In the genomic region with DNA sequence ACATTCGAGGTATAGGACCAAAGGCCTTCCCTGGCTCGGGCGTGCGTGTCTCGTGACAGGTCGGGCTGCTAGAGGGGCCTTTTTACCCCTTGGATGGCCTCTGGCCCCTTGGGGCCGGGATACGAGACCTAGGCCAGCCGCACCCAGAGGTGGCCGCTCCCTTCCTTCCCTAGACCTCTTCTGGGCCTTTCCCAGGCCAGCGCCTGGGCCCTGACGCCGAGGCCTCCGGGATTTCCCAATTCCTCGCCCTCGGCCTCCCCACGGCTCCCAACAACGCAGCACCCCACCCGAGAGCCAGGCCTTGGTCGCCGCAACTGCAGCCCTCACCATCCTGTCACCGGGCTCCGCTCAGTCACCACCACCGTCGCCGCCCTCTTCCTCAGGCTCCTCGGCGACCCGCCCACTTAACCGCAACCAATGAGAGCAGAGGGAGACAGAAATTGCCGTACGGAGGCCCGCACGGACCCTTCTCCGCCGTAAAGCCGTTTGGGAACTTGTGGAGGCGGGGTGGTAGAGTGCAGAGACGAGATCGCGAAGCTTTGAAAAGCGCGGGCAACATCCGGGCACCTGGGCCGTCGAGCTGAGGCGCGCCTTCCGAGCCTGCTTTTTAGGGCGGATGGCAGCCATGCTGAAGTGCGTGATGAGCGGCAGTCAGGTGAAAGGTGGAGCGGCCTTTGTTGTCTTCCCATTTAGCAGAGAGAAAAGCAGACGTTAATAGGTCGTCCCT, we compare ENCODE assay signal across 8 cellular contexts. TPM values are rescaled to one million over a fixed set of nuclear protein-coding genes. Genes with fewer than 3 reads are reported as not detected.
A peak's percentile ranks its signal among the peaks of the same experiment; 100 is the strongest.
DNase-seq lines count a peak whose midpoint lies in the region; ATAC-seq and TF ChIP-seq lines count a peak whose summit lies in the region.

A gene (plus strand): TSS at position 610 of the 727 bp plus-strand sequence. CDS start 7 bp downstream, at position 617.
A gene (minus strand): TSS at position 390 of the 727 bp plus-strand sequence. CDS start 60 bp downstream, at position 330.

- peak within 1 kb of the TSS; percentile 91 for H3K27ac ChIP-seq in upper lobe of right lung

- peak within 1 kb of the TSS; percentile 78 for H3K4me3 ChIP-seq in upper lobe of right lung

- H3K9me3 ChIP-seq in upper lobe of right lung: no peaks in the 10 kb centered on the region

- H3K36me3 ChIP-seq in upper lobe of right lung: no peaks in the 10 kb centered on the region

- H3K27me3 ChIP-seq in upper lobe of right lung: no peaks in the 10 kb centered on the region

- peak; percentile 93 for TF ChIP-seq POLR2A in GM15510 (IDR thresholded peaks at IDR 0.05; ENCODE audit: borderline replicate concordance, extremely low read depth, insufficient read length)

- no peak for TF ChIP-seq CTCF in upper lobe of right lung (IDR thresholded peaks at IDR 0.05)

- ATAC-seq in HG02884 (IDR thresholded peaks at IDR 0.05; ENCODE audit: unreplicated experiment) (peak; percentile 91), left cardiac atrium (peak; percentile 98 to 99), upper lobe of right lung (peak; percentile 99)

- peak; percentile 98 for DNase-seq in NCI-H146 treated with DMSO at 0.1 percent for 48 hours (lab: John Stamatoyannopoulos, UW; ENCODE audit: unreplicated experiment)
- DNase-seq in T-helper 1 cell: peak; percentile 97 to 99 (median 99)
- peak; percentile 95 for DNase-seq in amniotic stem cell (lab: John Stamatoyannopoulos, UW)
- peak; percentile 99 for DNase-seq in left cardiac atrium
- DNase-seq in posterior vena cava (ENCODE audit: low spot score): peak; percentile 99
- DNase-seq in upper lobe of right lung: peak; percentile 99

- intact Hi-C loops in left cardiac atrium (cut with DNase I): loop anchor here in 1 of 2 donors (5.0 kb wide), 1 partner anchor 385 kb away; no protein-coding TSS in a partner anchor
- intact Hi-C loops in posterior vena cava (cut with DNase I): no loop called here
- intact Hi-C loops in upper lobe of right lung (cut with DNase I): no loop called here

- peaks cover 31% of the 10 kb centered on the region for H3K4me1 ChIP-seq in upper lobe of right lung

RNA-seq across cellular contexts. Expression of the first gene that starts in this region (rescaled TPM):
- total RNA-seq in left cardiac atrium (1 to 10 TPM; 2.6 to 3.1 TPM), posterior vena cava (1 to 10 TPM; 1.3 to 3.0 TPM), upper lobe of right lung (1.8 TPM)

RNA-seq across cellular contexts. Expression of the second gene that starts in this region (rescaled TPM):
- total RNA-seq in left cardiac atrium (100 to 1,000 TPM in 1 of 2 donors, 10 to 100 TPM in 1; 92.0 to 109 TPM), posterior vena cava (100 to 1,000 TPM; 131 to 175 TPM), upper lobe of right lung (99.0 TPM)

Comparison
In these comparisons a context has a peak if more than half of its experiments do, and no peak if none do; other contexts are left out.
1. Peak in every context shown above with its lines: DNase-seq, ATAC-seq, H3K4me3 ChIP-seq and H3K27ac ChIP-seq.